In genomic region chr20:1377984-1378742, GRCh38 we compare ENCODE assay signal across 12 cellular contexts. TPM values are rescaled to one million over a fixed set of nuclear protein-coding genes. Genes with fewer than 3 reads are reported as not detected.
DNase-seq lines count a peak whose midpoint lies in the region; ATAC-seq and TF ChIP-seq lines count a peak whose summit lies in the region.
"Had no signal": no experiment of that assay in that cellular context is flagged by ENCODE, and none has a peak within 500 bp of the region (broad histone marks: within the 10 kb centered on the region; RNA-seq: fewer than 3 reads in every experiment).

No MANE protein-coding gene starts in this region.

- no peak overlapping the region for H3K4me3 ChIP-seq in Karpas-422 (ENCODE audit: low read length)

- peaks cover 58% of the 10 kb centered on the region for H3K4me1 ChIP-seq in foreskin keratinocyte
- H3K4me1 ChIP-seq in Karpas-422 (ENCODE audit: low read length): peaks cover 70% of the 10 kb centered on the region

- H3K9me2 ChIP-seq in Karpas-422 (replicated peaks; ENCODE audit: insufficient read depth, low read length): no peaks in the 10 kb centered on the region

- ATAC-seq in T-helper 17 cell: no peak
- peak; percentile 94 for ATAC-seq in foreskin keratinocyte
- no peak for ATAC-seq in HG03039 (IDR thresholded peaks at IDR 0.05; ENCODE audit: unreplicated experiment)
- no peak for ATAC-seq in GM18520 (IDR thresholded peaks at IDR 0.05; ENCODE audit: unreplicated experiment)

- H3K79me2 ChIP-seq in Karpas-422 (ENCODE audit: low read length): peaks cover 100% of the 10 kb centered on the region

- H3K27ac ChIP-seq in foreskin keratinocyte (no peak overlapping the region), Karpas-422 (ENCODE audit: low read length) (no peak overlapping the region)

- H3K4me3 Mint-ChIP-seq in activated T-cell treated with anti-CD3 and anti-CD28 coated beads, Interleukin-2, amount 50 U/mL, for 24 hours: peak overlapping the region; percentile 44
- H3K4me3 Mint-ChIP-seq in T-helper 17 cell: no peak overlapping the region
- peak overlapping the region; percentile 24 for H3K4me3 Mint-ChIP-seq in stimulated activated naive CD8-positive, alpha-beta T cell treated with anti-CD3 and anti-CD28 coated beads, Interleukin-15, Interleukin-2, amounts not matched to agents 100 ng/mL and 50 ng/mL, for 24 hours
- H3K4me3 Mint-ChIP-seq: mesothelial cell of epicardium had no signal

- peaks cover 73% of the 10 kb centered on the region for H4K20me1 ChIP-seq in Karpas-422 (ENCODE audit: insufficient read depth, low read depth, low read length)

- H3K36me3 Mint-ChIP-seq in activated T-cell treated with anti-CD3 and anti-CD28 coated beads, Interleukin-2, amount 50 U/mL, for 24 hours (ENCODE audit: low read depth): peaks cover 95% of the 10 kb centered on the region
- peaks cover 3% of the 10 kb centered on the region for H3K36me3 Mint-ChIP-seq in T-helper 17 cell (ENCODE audit: low read depth)
- H3K36me3 Mint-ChIP-seq in stimulated activated naive CD8-positive, alpha-beta T cell treated with anti-CD3 and anti-CD28 coated beads, Interleukin-15, Interleukin-2, amounts not matched to agents 100 ng/mL and 50 ng/mL, for 24 hours (ENCODE audit: low read depth): peaks cover 68% of the 10 kb centered on the region

- no peak overlapping the region for H2AFZ ChIP-seq in Karpas-422 (ENCODE audit: low read length)

- TF ChIP-seq CTCF in foreskin keratinocyte (conservative IDR thresholded peaks at IDR 0.05): no peak

- H3K9me3 ChIP-seq in T-helper 17 cell (ENCODE audit: control insufficient read depth, low read length, poor library complexity, severe bottlenecking): no peaks in the 10 kb centered on the region
- no peaks in the 10 kb centered on the region for H3K9me3 ChIP-seq in Karpas-422 (ENCODE audit: low read length)

- H3K9me3 Mint-ChIP-seq in activated T-cell treated with anti-CD3 and anti-CD28 coated beads, Interleukin-2, amount 50 U/mL, for 24 hours: no peaks in the 10 kb centered on the region
- H3K9me3 Mint-ChIP-seq in stimulated activated naive CD8-positive, alpha-beta T cell treated with anti-CD3 and anti-CD28 coated beads, Interleukin-15, Interleukin-2, amounts not matched to agents 100 ng/mL and 50 ng/mL, for 24 hours: no peaks in the 10 kb centered on the region
- H3K9me3 Mint-ChIP-seq: mesothelial cell of epicardium had no signal

- H3K27ac Mint-ChIP-seq in activated T-cell treated with anti-CD3 and anti-CD28 coated beads, Interleukin-2, amount 50 U/mL, for 24 hours: peak overlapping the region; percentile 95
- H3K27ac Mint-ChIP-seq in T-helper 17 cell: peak overlapping the region; percentile 45
- peak overlapping the region; percentile 80 for H3K27ac Mint-ChIP-seq in stimulated activated naive CD8-positive, alpha-beta T cell treated with anti-CD3 and anti-CD28 coated beads, Interleukin-15, Interleukin-2, amounts not matched to agents 100 ng/mL and 50 ng/mL, for 24 hours
- H3K27ac Mint-ChIP-seq: mesothelial cell of epicardium had no signal

- H3K27me3 Mint-ChIP-seq in activated T-cell treated with anti-CD3 and anti-CD28 coated beads, Interleukin-2, amount 50 U/mL, for 24 hours: no peaks in the 10 kb centered on the region
- H3K27me3 Mint-ChIP-seq in T-helper 17 cell: no peaks in the 10 kb centered on the region
- H3K27me3 Mint-ChIP-seq in stimulated activated naive CD8-positive, alpha-beta T cell treated with anti-CD3 and anti-CD28 coated beads, Interleukin-15, Interleukin-2, amounts not matched to agents 100 ng/mL and 50 ng/mL, for 24 hours: no peaks in the 10 kb centered on the region

- H3K4me2 ChIP-seq in Karpas-422 (ENCODE audit: low read depth, low read length, poor library complexity, severe bottlenecking): no peak overlapping the region

- DNase-seq in activated T-cell treated with anti-CD3 and anti-CD28 coated beads, Interleukin-2, amount 50 U/mL, for 24 hours: no peak
- DNase-seq in activated T-cell treated with anti-CD3 and anti-CD28 coated beads for 4 hours (no peak), T-helper 17 cell (no peak), foreskin keratinocyte (peak; percentile 67 to 82), Karpas-422 (no peak)
- DNase-seq: activated CD4-positive, CD25-positive, alpha-beta regulatory T cell; C1 segment of cervical spinal cord; NCI-H2171 treated with DMSO at 0.1 percent for 48 hours had no signal

- H3K9ac ChIP-seq in Karpas-422 (ENCODE audit: low read length): no peak overlapping the region; the same call in 1 of the 2 replicates

- peaks cover 28% of the 10 kb centered on the region for H3K36me3 ChIP-seq in Karpas-422 (ENCODE audit: insufficient read depth, low read length)

- H3K27me3 ChIP-seq in foreskin keratinocyte: no peaks in the 10 kb centered on the region
- H3K27me3 ChIP-seq in Karpas-422 (ENCODE audit: low read length): no peaks in the 10 kb centered on the region

- peaks cover 88% of the 10 kb centered on the region for H3K4me1 Mint-ChIP-seq in activated T-cell treated with anti-CD3 and anti-CD28 coated beads, Interleukin-2, amount 50 U/mL, for 24 hours (ENCODE audit: low read depth)
- peaks cover 74% of the 10 kb centered on the region for H3K4me1 Mint-ChIP-seq in T-helper 17 cell
- H3K4me1 Mint-ChIP-seq in stimulated activated naive CD8-positive, alpha-beta T cell treated with anti-CD3 and anti-CD28 coated beads, Interleukin-15, Interleukin-2, amounts not matched to agents 100 ng/mL and 50 ng/mL, for 24 hours (ENCODE audit: low read depth): peaks cover 86% of the 10 kb centered on the region

RNA-seq across cellular contexts. Expression of gene FKBP1A, which starts 14.7 kb away (rescaled TPM):
- total RNA-seq in T-helper 17 cell: 100 to 1,000 TPM in 1 of 2 donors, 10 to 100 TPM in 1; 77.9 to 113 TPM
- 316 and 364 TPM in 2 replicates for total RNA-seq in foreskin keratinocyte
- polyA plus RNA-seq in foreskin keratinocyte: 526 and 553 TPM in 2 replicates
- 105 and 187 TPM in 2 replicates for total RNA-seq in Karpas-422 (2014; rRNA removed; shearing (Covaris generic); ENCODE audit: low replicate concordance)

RNA-seq across cellular contexts. Expression of gene SDCBP2, which starts 49.2 kb away (rescaled TPM):
- 1 to 10 TPM; 1.2 to 2.3 TPM for total RNA-seq in T-helper 17 cell
- total RNA-seq in foreskin keratinocyte: 2.9 and 5.3 TPM in 2 replicates
- polyA plus RNA-seq in foreskin keratinocyte: 3.8 and 6.3 TPM in 2 replicates
- 1.8 TPM in 1 of 2 replicates, not detected in the other for total RNA-seq in Karpas-422 (2014; rRNA removed; shearing (Covaris generic); ENCODE audit: low replicate concordance)

Comparison
In these comparisons a context has a peak if more than half of its experiments do, and no peak if none do; other contexts are left out.
1. DNase-seq: peak in foreskin keratinocyte (2 of 2); none in activated T-cell treated with anti-CD3 and anti-CD28 coated beads, Interleukin-2, amount 50 U/mL, for 24 hours (single experiment), activated T-cell treated with anti-CD3 and anti-CD28 coated beads for 4 hours (single experiment), T-helper 17 cell (0 of 3) and Karpas-422 (single experiment).
2. H3K27ac Mint-ChIP-seq: peak in every context shown above with its lines; median percentile 95 in activated T-cell treated with anti-CD3 and anti-CD28 coated beads, Interleukin-2, amount 50 U/mL, for 24 hours; 80 in stimulated activated naive CD8-positive, alpha-beta T cell treated with anti-CD3 and anti-CD28 coated beads, Interleukin-15, Interleukin-2, amounts not matched to agents 100 ng/mL and 50 ng/mL, for 24 hours; 45 in T-helper 17 cell.